ENCODE assay signal across 8 cellular contexts in the genomic region with DNA sequence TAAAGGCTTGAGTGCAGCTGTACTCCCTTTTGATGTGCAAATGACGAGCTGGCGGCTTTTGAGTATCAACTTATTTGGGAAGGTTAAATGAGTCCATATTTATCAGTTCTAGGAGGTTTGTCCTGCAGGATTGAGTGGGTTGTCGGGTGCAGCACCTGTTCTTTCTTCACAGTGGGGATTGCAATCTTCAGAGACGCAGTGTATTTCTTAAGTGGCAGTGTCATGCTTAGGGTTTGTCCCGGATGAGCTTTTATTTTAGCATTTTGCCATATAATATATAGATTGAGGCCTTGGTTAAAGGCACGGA. TPM values are rescaled to one million over a fixed set of nuclear protein-coding genes. Genes with fewer than 3 reads are reported as not detected.
DNase-seq lines count a peak whose midpoint lies in the region; ATAC-seq lines count a peak whose summit lies in the region.

No MANE protein-coding gene starts in this region.

- H3K9me3 ChIP-seq in iPS-18a (ENCODE audit: control insufficient read depth, low read depth, low read length), result no peaks in the 10 kb centered on the region

- H3K4me1 Mint-ChIP-seq in activated CD8-positive, alpha-beta T cell treated with anti-CD3 and anti-CD28 coated beads, Interleukin-2, amount 10 ng/mL, durations not matched to agents 7 days and 5 days (ENCODE audit: low read depth), result peaks cover 45% of the 10 kb centered on the region
- H3K4me1 Mint-ChIP-seq in stimulated activated naive CD8-positive, alpha-beta T cell treated with anti-CD3 and anti-CD28 coated beads, Interleukin-15, amount 100 ng/mL, for 72 hours, result peaks cover 36% of the 10 kb centered on the region

- H3K36me3 Mint-ChIP-seq in activated CD8-positive, alpha-beta T cell treated with anti-CD3 and anti-CD28 coated beads, Interleukin-2, amount 10 ng/mL, durations not matched to agents 7 days and 5 days (ENCODE audit: low read depth), result peaks cover 20% of the 10 kb centered on the region

- H3K27ac Mint-ChIP-seq in activated CD8-positive, alpha-beta T cell treated with anti-CD3 and anti-CD28 coated beads, Interleukin-2, amount 10 ng/mL, durations not matched to agents 7 days and 5 days, result peak overlapping the region; percentile 87
- H3K27ac Mint-ChIP-seq in stimulated activated naive CD8-positive, alpha-beta T cell treated with anti-CD3 and anti-CD28 coated beads, Interleukin-15, amount 100 ng/mL, for 72 hours, result peak overlapping the region in 1 of 2 donors; percentile 68

- no peak for ATAC-seq in activated CD8-positive, alpha-beta T cell treated with anti-CD3 and anti-CD28 coated beads, Interleukin-2, amount 10 ng/mL, durations not matched to agents 7 days and 5 days
- no peak for ATAC-seq in stimulated activated naive CD8-positive, alpha-beta T cell treated with anti-CD3 and anti-CD28 coated beads, Interleukin-15, amount 100 ng/mL, for 72 hours
- no peak for ATAC-seq in GM18868 (IDR thresholded peaks at IDR 0.05; ENCODE audit: unreplicated experiment)

- no peaks in the 10 kb centered on the region for H3K36me3 ChIP-seq in iPS-18a (ENCODE audit: control insufficient read depth, low read depth, low read length)

- peak overlapping the region; percentile 100 for H3K4me3 Mint-ChIP-seq in activated CD8-positive, alpha-beta T cell treated with anti-CD3 and anti-CD28 coated beads, Interleukin-2, amount 10 ng/mL, durations not matched to agents 7 days and 5 days
- peak overlapping the region; percentile 100 for H3K4me3 Mint-ChIP-seq in stimulated activated naive CD8-positive, alpha-beta T cell treated with anti-CD3 and anti-CD28 coated beads, Interleukin-15, amount 100 ng/mL, for 72 hours

- no peaks in the 10 kb centered on the region for H3K9me3 Mint-ChIP-seq in activated CD8-positive, alpha-beta T cell treated with anti-CD3 and anti-CD28 coated beads, Interleukin-2, amount 10 ng/mL, durations not matched to agents 7 days and 5 days (ENCODE audit: insufficient read depth)
- no peaks in the 10 kb centered on the region for H3K9me3 Mint-ChIP-seq in stimulated activated naive CD8-positive, alpha-beta T cell treated with anti-CD3 and anti-CD28 coated beads, Interleukin-15, amount 100 ng/mL, for 72 hours

- DNase-seq in NCI-H1694 treated with DMSO at 0.1 percent for 48 hours (lab: John Stamatoyannopoulos, UW) (peak; percentile 15), NCI-H1694 (lab: John Stamatoyannopoulos, UW) (no peak), medulla oblongata (ENCODE audit: extremely low spot score) (no peak), NCI-H345 treated with DMSO at 0.1 percent for 48 hours (lab: John Stamatoyannopoulos, UW; ENCODE audit: unreplicated experiment) (no peak)
- no peak for DNase-seq in activated CD8-positive, alpha-beta T cell treated with anti-CD3 and anti-CD28 coated beads, Interleukin-2, amount 10 ng/mL, durations not matched to agents 7 days and 5 days
- no peak for DNase-seq in stimulated activated naive CD8-positive, alpha-beta T cell treated with anti-CD3 and anti-CD28 coated beads, Interleukin-15, amount 100 ng/mL, for 72 hours

- peak overlapping the region; percentile 50 for H3K9ac ChIP-seq in iPS-18a (ENCODE audit: low read length)

- H3K4me3 ChIP-seq in iPS-18a (ENCODE audit: low read length), result peak overlapping the region; percentile 89

- POLR2A ChIA-PET in activated CD8-positive, alpha-beta T cell treated with anti-CD3 and anti-CD28 coated beads, Interleukin-2, amount 10 ng/mL, durations not matched to agents 7 days and 5 days (lab: Charles Lee), result interaction anchor here (0.6 to 5.7 kb wide), 9 partner anchors 110 to 1825 kb away, joined by 3 to 77 read pairs (median 3); a partner anchor contains a TSS

- H3K27me3 ChIP-seq in iPS-18a (ENCODE audit: control insufficient read depth, insufficient read depth, low read length), result peaks cover 8% of the 10 kb centered on the region

- H3K27ac ChIP-seq in iPS-18a (ENCODE audit: low read length), result no peak overlapping the region

- no peaks in the 10 kb centered on the region for H3K27me3 Mint-ChIP-seq in activated CD8-positive, alpha-beta T cell treated with anti-CD3 and anti-CD28 coated beads, Interleukin-2, amount 10 ng/mL, durations not matched to agents 7 days and 5 days (ENCODE audit: low read depth)
- H3K27me3 Mint-ChIP-seq in stimulated activated naive CD8-positive, alpha-beta T cell treated with anti-CD3 and anti-CD28 coated beads, Interleukin-15, amount 100 ng/mL, for 72 hours, result no peaks in the 10 kb centered on the region

- peaks cover 23% of the 10 kb centered on the region for H3K4me1 ChIP-seq in iPS-18a (ENCODE audit: control insufficient read depth, low read depth, low read length)

- CTCF ChIA-PET in activated CD8-positive, alpha-beta T cell treated with anti-CD3 and anti-CD28 coated beads, Interleukin-2, amount 10 ng/mL, durations not matched to agents 7 days and 5 days (lab: Charles Lee), result interaction anchor here (0.7 to 10.7 kb wide), 20 partner anchors 10 to 656 kb away, joined by 3 to 171 read pairs (median 7); no protein-coding TSS in a partner anchor

RNA-seq across cellular contexts. Expression of a gene that starts 1.2 kb away (rescaled TPM):
- 100 to 1,000 TPM in 1 of 2 experiments, 10 to 100 TPM in 1; 99.2 to 101 TPM for total RNA-seq in activated CD8-positive, alpha-beta T cell treated with anti-CD3 and anti-CD28 coated beads, Interleukin-2, amount 10 ng/mL, durations not matched to agents 7 days and 5 days
